In genomic region chr1:234970731-234971476, GRCh38 we compare ENCODE assay signal across 8 cellular contexts.
DNase-seq lines count a peak whose midpoint lies in the region; ATAC-seq and TF ChIP-seq lines count a peak whose summit lies in the region.

No MANE protein-coding gene starts in this region.

- peak overlapping the region; percentile 76 for H3K27ac Mint-ChIP-seq in activated CD8-positive, alpha-beta memory T cell treated with anti-CD3 and anti-CD28 coated beads, Interleukin-2, amount 10 ng/mL, durations not matched to agents 7 days and 5 days

- H3K9me3 ChIP-seq in neural cell (ENCODE audit: low read length): no peaks in the 10 kb centered on the region

- H3K4me3 Mint-ChIP-seq in activated CD8-positive, alpha-beta memory T cell treated with anti-CD3 and anti-CD28 coated beads, Interleukin-2, amount 10 ng/mL, durations not matched to agents 7 days and 5 days: no peak overlapping the region

- no peaks in the 10 kb centered on the region for H3K36me3 ChIP-seq in neural cell (ENCODE audit: insufficient read depth, low read length)

- peak overlapping the region; percentile 58 for H3K4me3 ChIP-seq in neural cell (ENCODE audit: low read length)

- no peaks in the 10 kb centered on the region for H4K20me1 ChIP-seq in neural cell (ENCODE audit: insufficient read depth)

- DNase-seq in DMS53 (lab: John Stamatoyannopoulos, UW): peak; percentile 72
- no peak for DNase-seq in DMS53 treated with DMSO at 0.1 percent for 48 hours (lab: John Stamatoyannopoulos, UW; ENCODE audit: unreplicated experiment)
- DNase-seq in Kasumi-1 (lab: John Stamatoyannopoulos, UW): peak; percentile 57 to 81
- peak; percentile 56 for DNase-seq in activated CD8-positive, alpha-beta memory T cell treated with anti-CD3 and anti-CD28 coated beads, Interleukin-2, amount 10 ng/mL, durations not matched to agents 7 days and 5 days
- peak; percentile 93 for DNase-seq in fibroblast of the conjunctiva (ENCODE audit: low read depth)
- no peak for DNase-seq in HUDEP-2 (lab: John Stamatoyannopoulos, UW; ENCODE audit: unreplicated experiment in 76 of 76)
- DNase-seq in occipital lobe (lab: John Stamatoyannopoulos, UW): no peak

- no peak for TF ChIP-seq EP300 in neural cell (conservative IDR thresholded peaks at IDR 0.05; ENCODE audit: poor library complexity, severe bottlenecking)

- no peaks in the 10 kb centered on the region for H3F3A ChIP-seq in neural cell (ENCODE audit: insufficient read depth, low read length, poor library complexity, severe bottlenecking)

- peaks cover 64% of the 10 kb centered on the region for H3K4me1 Mint-ChIP-seq in activated CD8-positive, alpha-beta memory T cell treated with anti-CD3 and anti-CD28 coated beads, Interleukin-2, amount 10 ng/mL, durations not matched to agents 7 days and 5 days

- ATAC-seq in activated CD8-positive, alpha-beta memory T cell treated with anti-CD3 and anti-CD28 coated beads, Interleukin-2, amount 10 ng/mL, durations not matched to agents 7 days and 5 days: peak; percentile 51

- H3K27me3 ChIP-seq in neural cell (ENCODE audit: insufficient read depth, low read depth, low read length): no peaks in the 10 kb centered on the region

- H3K27me3 Mint-ChIP-seq in activated CD8-positive, alpha-beta memory T cell treated with anti-CD3 and anti-CD28 coated beads, Interleukin-2, amount 10 ng/mL, durations not matched to agents 7 days and 5 days: no peaks in the 10 kb centered on the region

- no peak for TF ChIP-seq RAD21 in neural cell (conservative IDR thresholded peaks at IDR 0.05)

- no peaks in the 10 kb centered on the region for H3K79me2 ChIP-seq in neural cell (replicated peaks; ENCODE audit: insufficient read depth, low read length)

- no peak for TF ChIP-seq CTCF in neural cell (IDR thresholded peaks at IDR 0.05; ENCODE audit: poor library complexity, severe bottlenecking)

- no peak overlapping the region for H3K9ac ChIP-seq in neural cell (ENCODE audit: low read length)

- no peak overlapping the region for H2AFZ ChIP-seq in neural cell (ENCODE audit: low read depth, low read length)

- CTCF ChIA-PET in activated CD8-positive, alpha-beta memory T cell treated with anti-CD3 and anti-CD28 coated beads, Interleukin-2, amount 10 ng/mL, durations not matched to agents 7 days and 5 days (lab: Charles Lee): interaction anchor here (1.0 to 1.8 kb wide), 8 partner anchors 8 to 373 kb away, joined by 3 to 10 read pairs (median 4); no protein-coding TSS in a partner anchor

- peaks cover 3% of the 10 kb centered on the region for H3K36me3 Mint-ChIP-seq in activated CD8-positive, alpha-beta memory T cell treated with anti-CD3 and anti-CD28 coated beads, Interleukin-2, amount 10 ng/mL, durations not matched to agents 7 days and 5 days

- H3K9me2 ChIP-seq in neural cell (ENCODE audit: insufficient read depth, low read length): no peaks in the 10 kb centered on the region

- no peaks in the 10 kb centered on the region for H3K9me3 Mint-ChIP-seq in activated CD8-positive, alpha-beta memory T cell treated with anti-CD3 and anti-CD28 coated beads, Interleukin-2, amount 10 ng/mL, durations not matched to agents 7 days and 5 days (ENCODE audit: low read depth)

- H3K4me2 ChIP-seq in neural cell (ENCODE audit: low read length): no peak overlapping the region

- H3K27ac ChIP-seq in neural cell (ENCODE audit: low read length): no peak overlapping the region

TF ChIP-seq in neural cell, 6 proteins besides CTCF, POLR2A, EP300 and RAD21:
- TF ChIP-seq EZH2 (IDR thresholded peaks at IDR 0.05; ENCODE audit: borderline replicate concordance, insufficient read depth, low read length, poor library complexity, severe bottlenecking): no peak
- no peak for TF ChIP-seq MXI1 (conservative IDR thresholded peaks at IDR 0.05; ENCODE audit: poor library complexity, severe bottlenecking)
- TF ChIP-seq SMC3 (conservative IDR thresholded peaks at IDR 0.05; ENCODE audit: poor library complexity): no peak
- TF ChIP-seq POLR2AphosphoS5 (IDR thresholded peaks at IDR 0.05): no peak
- no peak for TF ChIP-seq TAF1 (IDR thresholded peaks at IDR 0.05; ENCODE audit: low read depth)
- TF ChIP-seq REST (IDR thresholded peaks at IDR 0.05; ENCODE audit: borderline replicate concordance): no peak

Comparison
In these comparisons a context has a peak if more than half of its experiments do, and no peak if none do; other contexts are left out.
1. DNase-seq: peak in DMS53 (single experiment), Kasumi-1 (2 of 2), activated CD8-positive, alpha-beta memory T cell treated with anti-CD3 and anti-CD28 coated beads, Interleukin-2, amount 10 ng/mL, durations not matched to agents 7 days and 5 days (single experiment) and fibroblast of the conjunctiva (single experiment); none in DMS53 treated with DMSO at 0.1 percent for 48 hours (single experiment), HUDEP-2 (0 of 76) and occipital lobe (single experiment).